ENCODE assay signal across 8 cellular contexts in genomic region chr11:47257518-47258316, GRCh38. TPM values are rescaled to one million over a fixed set of nuclear protein-coding genes. Genes with fewer than 3 reads are reported as not detected.
DNase-seq lines count a peak whose midpoint lies in the region; ATAC-seq, FAIRE-seq and TF ChIP-seq lines count a peak whose summit lies in the region.

NR1H3 (plus strand) TSS chr11:47257996; CDS start chr11:47259217, 1,221 bp downstream.

- no peaks in the 10 kb centered on the region for H3K9me3 ChIP-seq in OCI-LY7 (ENCODE audit: low read length)
- H3K9me3 ChIP-seq in HepG2 (ENCODE audit: low read length): no peaks in the 10 kb centered on the region

- H3K36me3 ChIP-seq in OCI-LY7 (ENCODE audit: insufficient read depth, low read length) (no peaks in the 10 kb centered on the region), HepG2 (replicated peaks in 1 of 2; ENCODE audit: control insufficient read depth in 1 of 2, insufficient read depth in 2 of 2, low read length in 2 of 2) (peaks cover 1 to 2% of the 10 kb centered on the region in 2 experiments; a peak in 2 of 5 replicates)

- peak within 1 kb of the TSS; percentile 64 for H3K9ac ChIP-seq in HepG2 (ENCODE audit: insufficient read depth, low read depth, low read length)

- peak; percentile 61 for ATAC-seq in HepG2
- ATAC-seq in HG02884 (IDR thresholded peaks at IDR 0.05; ENCODE audit: unreplicated experiment): no peak
- ATAC-seq in HG03108 (IDR thresholded peaks at IDR 0.05; ENCODE audit: unreplicated experiment): no peak

- TF ChIP-seq RAD21 in HepG2 (CRISPR knock-in tag; IDR thresholded peaks at IDR 0.05): peak; percentile 49; the same call in 1 of the 2 replicates

- POLR2A ChIA-PET in OCI-LY7 (lab: Charles Lee) (interaction anchor here (0.9 kb wide), 1 partner anchor 10 kb away, joined by 3 read pairs; no protein-coding TSS in a partner anchor), HepG2 (lab: Yijun Ruan, JAX) (interaction anchor here (0.7 to 4.3 kb wide), 20 partner anchors 9 to 180 kb away, joined by 3 to 106 read pairs (median 6); partner anchors contain the start of genes ACP2, ARFGAP2, DDB2 and MADD)

- BruUV-seq in OCI-LY7 (replicated peaks; lab: Mats Ljungman, UMichigan): no TSS peak
- no TSS peak for BruUV-seq in HepG2 (replicated peaks; lab: Mats Ljungman, UMichigan)

- TF ChIP-seq POLR2A in HepG2 (IDR thresholded peaks at IDR 0.05; ENCODE audit: insufficient read depth in 1 of 2, low read depth in 2 of 2, low read length in 2 of 2): peak in 1 of 2 experiments; percentile 58; a peak in 2 of 4 replicates

- no peak within 1 kb of the TSS for H2AFZ ChIP-seq in OCI-LY7 (ENCODE audit: low read length)
- H2AFZ ChIP-seq in HepG2 (ENCODE audit: low read length): no peak within 1 kb of the TSS

- WGBS in HepG2 (ENCODE audit: low lambda C conversion rate): 0% methylated on average over 13 of the region's 15 CpGs

- intact Hi-C loops in OCI-LY7 (cut with micrococcal nuclease; ENCODE audit: unreplicated experiment) (no loop called here), HepG2 (cut with micrococcal nuclease; ENCODE audit: unreplicated experiment) (loop anchor here (2.0 kb wide), 1 partner anchor 97 kb away; no protein-coding TSS in a partner anchor)

- H3K4me3 ChIP-seq in OCI-LY7 (ENCODE audit: low read depth, low read length, poor library complexity, severe bottlenecking) (no peak within 1 kb of the TSS), HepG2 (replicated peaks in 1 of 3; ENCODE audit: insufficient read depth in 1 of 3, low read depth in 2 of 3, low read length in 3 of 3) (peak within 1 kb of the TSS; percentile 57 to 72 (median 65))

- no peaks in the 10 kb centered on the region for H3K9me2 ChIP-seq in OCI-LY7 (ENCODE audit: insufficient read depth, low read length)

- H3K27ac ChIP-seq in OCI-LY7 (ENCODE audit: low read depth, low read length, poor library complexity, severe bottlenecking) (no peak within 1 kb of the TSS), HepG2 (ENCODE audit: extremely low read length, insufficient read depth, low read length) (peak within 1 kb of the TSS; percentile 74)

- peak; percentile 48 for TF ChIP-seq CTCF in OCI-LY7 (conservative IDR thresholded peaks at IDR 0.05; ENCODE audit: low read length)
- TF ChIP-seq CTCF in HepG2 (CRISPR knock-in tag; IDR thresholded peaks at IDR 0.05): peak; percentile 77
- no peak for TF ChIP-seq CTCF in subcutaneous adipose tissue (IDR thresholded peaks at IDR 0.05; ENCODE audit: low read depth)

- H3K4me2 ChIP-seq in OCI-LY7 (ENCODE audit: low read length) (no peak within 1 kb of the TSS), HepG2 (ENCODE audit: low read depth, low read length) (peak within 1 kb of the TSS; percentile 89)

- in situ Hi-C loops in HepG2 (cut with HindIII; ENCODE audit: extremely low pct_ligation_motif_present, low pct_unique_long_range_greater_than_20kb): no loop called here

- FAIRE-seq in HepG2 (lab: Jason Lieb, UNC): peak; percentile 67

- no peaks in the 10 kb centered on the region for H3K27me3 ChIP-seq in HepG2 (ENCODE audit: control insufficient read depth in 1 of 2, insufficient read depth in 2 of 2, low read length in 2 of 2)

- peak in 1 of 2 experiments; percentile 61; a peak in 1 of 4 replicates for TF ChIP-seq EP300 in HepG2 (IDR thresholded peaks at IDR 0.05; ENCODE audit: low read depth in 2 of 2, low read length in 2 of 2)
- TF ChIP-seq EP300 in HepG2 (CRISPR knock-in tag; IDR thresholded peaks at IDR 0.05; ENCODE audit: borderline replicate concordance): no peak

- H3K4me1 ChIP-seq in OCI-LY7 (ENCODE audit: insufficient read depth, low read length, poor library complexity, severe bottlenecking) (peaks cover 4% of the 10 kb centered on the region), HepG2 (ENCODE audit: insufficient read depth, low read length) (peaks cover 68% of the 10 kb centered on the region)

- DNase-seq in NCI-H1105 treated with DMSO at 0.1 percent for 48 hours (lab: John Stamatoyannopoulos, UW) (peak; percentile 23), NCI-H1105 (lab: John Stamatoyannopoulos, UW) (no peak), OCI-LY7 (ENCODE audit: low spot score) (peak; percentile 28), dedifferentiated amniotic fluid mesenchymal stem cell (ENCODE audit: extremely low spot score) (peak; percentile 17), HepG2 (ENCODE audit: low spot score) (peak; percentile 77)

- CTCF ChIA-PET in OCI-LY7 (lab: Charles Lee; ENCODE audit: unreplicated experiment) (interaction anchor here (0.6 kb wide), 1 partner anchor 197 kb away, joined by 3 read pairs; no protein-coding TSS in a partner anchor), HepG2 (lab: Yijun Ruan, JAX; ENCODE audit: low intra/inter-chr PET ratio, low total read pairs) (interaction anchor here (1.2 to 4.3 kb wide), 3 partner anchors 11 to 97 kb away, joined by 4 to 27 read pairs (median 20); partner anchors contain the start of gene ARFGAP2)

- no peaks in the 10 kb centered on the region for H3K79me2 ChIP-seq in OCI-LY7 (ENCODE audit: insufficient read depth, low read depth, low read length)
- H3K79me2 ChIP-seq in HepG2 (ENCODE audit: insufficient read depth, low read length): peaks cover 17% of the 10 kb centered on the region

- H4K20me1 ChIP-seq in OCI-LY7 (ENCODE audit: insufficient read depth, low read length): no peaks in the 10 kb centered on the region
- H4K20me1 ChIP-seq in HepG2 (ENCODE audit: insufficient read depth, low read length): no peaks in the 10 kb centered on the region

TF ChIP-seq in HepG2, 621 proteins besides CTCF, POLR2A, EP300 and RAD21 (continues in another document):
- TF ChIP-seq HDAC1 (CRISPR knock-in tag; IDR thresholded peaks at IDR 0.05) (0 out of 2 replicates have a peak, but pooled peaks have one; percentile 59), HBP1 (CRISPR knock-in tag; IDR thresholded peaks at IDR 0.05; ENCODE audit: low read depth) (peak; percentile 78), SOX6 (IDR thresholded peaks at IDR 0.05) (no peak), SOX6 (CRISPR knock-in tag; IDR thresholded peaks at IDR 0.05) (peak; percentile 35; the same call in 1 of the 2 replicates), SMC3 (IDR thresholded peaks at IDR 0.05; ENCODE audit: low read length) (peak; percentile 48), PHF21A (CRISPR knock-in tag; IDR thresholded peaks at IDR 0.05) (peak; percentile 90; the same call in 1 of the 2 replicates), NCOR1 (IDR thresholded peaks at IDR 0.05; ENCODE audit: borderline replicate concordance, low read length) (peak; percentile 56; the same call in 1 of the 2 replicates), ZNF850 (CRISPR knock-in tag; conservative IDR thresholded peaks at IDR 0.05) (no peak), ZNF350 (CRISPR knock-in tag; IDR thresholded peaks at IDR 0.05; ENCODE audit: borderline replicate concordance, low read depth) (0 out of 2 replicates have a peak, but pooled peaks have one; percentile 48), JUNB (CRISPR knock-in tag; IDR thresholded peaks at IDR 0.05; ENCODE audit: borderline replicate concordance) (no peak), ZBTB7B (CRISPR knock-in tag; IDR thresholded peaks at IDR 0.05) (0 out of 2 replicates have a peak, but pooled peaks have one; percentile 2), ZNF567 (CRISPR knock-in tag; IDR thresholded peaks at IDR 0.05; ENCODE audit: borderline replicate concordance) (peak; percentile 82; the same call in 1 of the 2 replicates), NONO (IDR thresholded peaks at IDR 0.05) (no peak), NONO (CRISPR knock-in tag; conservative IDR thresholded peaks at IDR 0.05) (peak; percentile 93), CEBPB (IDR thresholded peaks at IDR 0.05; ENCODE audit: borderline replicate concordance, low read depth, low read length) (peak; percentile 95), ZNF839 (CRISPR knock-in tag; IDR thresholded peaks at IDR 0.05; ENCODE audit: borderline replicate concordance) (no peak)

RNA-seq across cellular contexts. Expression of gene NR1H3, which starts in this region (rescaled TPM):
- 6.2 and 7.7 TPM in 2 replicates for total RNA-seq in OCI-LY7 (2014; rRNA removed; shearing (Covaris generic))
- 14.4 and 14.7 TPM in 2 replicates for total RNA-seq in OCI-LY7 (2022)
- total RNA-seq in HepG2 (2016; rRNA removed; fragmentation: Illumina TruSeq; extraction: Trizol): 36.5 and 41.8 TPM in 2 replicates
- total RNA-seq in HepG2 (2016; cell fraction: cytosol; rRNA removed; fragmentation: Illumina TruSeq; extraction: Trizol; ENCODE audit: low read depth): 22.0 and 26.3 TPM in 2 replicates
- 41.4 and 43.5 TPM in 2 replicates for total RNA-seq in HepG2 (2016; cell fraction: insoluble cytoplasmic fraction; rRNA removed; fragmentation: Illumina TruSeq; extraction: Trizol)
- total RNA-seq in HepG2 (2016; cell fraction: membrane; rRNA removed; fragmentation: Illumina TruSeq; extraction: Trizol): 46.0 and 47.2 TPM in 2 replicates
- 30.2 and 30.9 TPM in 2 replicates for total RNA-seq in HepG2 (2016; cell fraction: nucleus; rRNA removed; fragmentation: Illumina TruSeq; extraction: Trizol)
- polyA plus RNA-seq in HepG2 (2011; rRNA removed): 102 and 115 TPM in 2 replicates
- 63.3 and 100 TPM in 2 replicates for polyA plus RNA-seq in HepG2 (2011; cell fraction: cytosol; rRNA removed)
- 260 and 267 TPM in 2 replicates for polyA plus RNA-seq in HepG2 (2011; cell fraction: nucleus; rRNA removed)
- polyA plus RNA-seq in HepG2 (2012): 31.6 and 34.5 TPM in 2 replicates
- 18.8 and 21.2 TPM in 2 replicates for polyA plus RNA-seq in HepG2 (2016; cell fraction: cytosol; fragmentation: Illumina TruSeq; extraction: Trizol; ENCODE audit: low read depth)
- 29.3 and 35.1 TPM in 2 replicates for polyA plus RNA-seq in HepG2 (2016; cell fraction: insoluble cytoplasmic fraction; fragmentation: Illumina TruSeq; extraction: Trizol; ENCODE audit: low read depth)
- 29.5 and 32.4 TPM in 2 replicates for polyA plus RNA-seq in HepG2 (2016; cell fraction: membrane; fragmentation: Illumina TruSeq; extraction: Trizol; ENCODE audit: low read depth)
- polyA plus RNA-seq in HepG2 (2016; cell fraction: nucleus; fragmentation: Illumina TruSeq; extraction: Trizol; ENCODE audit: insufficient read depth, low read depth): 72.4 and 72.5 TPM in 2 replicates
- polyA minus RNA-seq in HepG2 (2011; rRNA and poly(A)+ RNA removed; ENCODE audit: low replicate concordance): 123 and 184 TPM in 2 replicates
- polyA minus RNA-seq in HepG2 (2011; cell fraction: cytosol; rRNA and poly(A)+ RNA removed): 21.1 and 25.4 TPM in 2 replicates
- 36.3 and 39.8 TPM in 2 replicates for polyA minus RNA-seq in HepG2 (2011; cell fraction: nucleus; rRNA and poly(A)+ RNA removed)
- total RNA-seq in subcutaneous adipose tissue: 100 to 1,000 TPM in 2 of 4 donors, 10 to 100 TPM in 2; 51.5 to 273 (median 139) TPM
